In genomic region chrX:1502241-1502640, GRCh38 we compare ENCODE assay signal across 11 cellular contexts. TPM values are rescaled to one million over a fixed set of nuclear protein-coding genes. Genes with fewer than 3 reads are reported as not detected.
DNase-seq lines count a peak whose midpoint lies in the region; ATAC-seq lines count a peak whose summit lies in the region.
"Had no signal": no experiment of that assay in that cellular context is flagged by ENCODE, and none has a peak within 500 bp of the region (broad histone marks: within the 10 kb centered on the region; RNA-seq: fewer than 3 reads in every experiment).

No MANE protein-coding gene starts in this region.

- ATAC-seq in GM18508 (IDR thresholded peaks at IDR 0.05; ENCODE audit: insufficient read depth, unreplicated experiment) (peak; percentile 33), GM21381 (IDR thresholded peaks at IDR 0.05; ENCODE audit: unreplicated experiment) (peak; percentile 39), HG03558 (IDR thresholded peaks at IDR 0.05; ENCODE audit: extremely low read depth, unreplicated experiment) (peak; percentile 29), left colon (no peak), HG02884 (IDR thresholded peaks at IDR 0.05; ENCODE audit: unreplicated experiment) (no peak)
- ATAC-seq: Panc1 had no signal

- DNase-seq in islet precursor cell (peak; percentile 31), left colon (no peak), AG08396 (ENCODE audit: low spot score) (no peak)
- DNase-seq in effector CD8-positive, alpha-beta T cell (lab: John Stamatoyannopoulos, UW), result no peak
- DNase-seq: H7; stimulated activated CD4-positive, alpha-beta T cell treated with anti-CD3 and anti-CD28 coated beads, Interleukin-4, amount 100 ng/mL, for 4 hours had no signal

- intact Hi-C loops in left colon (cut with DNase I, micrococcal nuclease), result no loop called here

RNA-seq across cellular contexts. Expression of gene P2RY8, which starts 34.7 kb away (rescaled TPM):
- total RNA-seq in left colon, result 1 to 10 TPM in 1 of 2 donors, under 1 TPM in 1; 0.43 to 2.1 TPM

RNA-seq across cellular contexts. Expression of gene ASMTL, which starts 49.5 kb away (rescaled TPM):
- total RNA-seq in left colon, result 10 to 100 TPM; 14.6 to 19.9 TPM

Comparison
In these comparisons a context has a peak if more than half of its experiments do, and no peak if none do; other contexts are left out.
1. ATAC-seq: peak in GM18508 (single experiment), GM21381 (single experiment) and HG03558 (single experiment); none in left colon (single experiment) and HG02884 (single experiment).